8 cellular contexts compared by ENCODE assay signal in the genomic region with DNA sequence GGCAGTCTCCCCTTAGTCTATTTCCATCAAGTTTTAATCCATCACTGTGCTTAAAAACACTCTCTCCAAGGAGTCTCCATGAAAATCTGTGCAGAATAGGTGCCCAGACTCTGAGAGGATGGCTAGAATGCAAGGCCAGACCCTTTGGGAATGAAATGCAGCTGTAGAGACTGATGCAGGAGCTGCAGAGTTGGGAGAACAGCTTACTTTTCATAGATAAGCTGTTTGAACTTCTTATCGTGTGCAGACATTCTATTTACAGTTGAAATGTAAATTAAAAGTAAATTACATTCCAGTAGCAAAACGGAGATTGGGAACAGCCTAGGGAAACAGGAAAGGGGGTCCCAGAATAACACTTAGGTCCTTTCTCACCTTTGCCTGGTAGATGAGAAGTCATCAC.
"Had no signal": no experiment of that assay in that cellular context is flagged by ENCODE, and none has a peak within 500 bp of the region (broad histone marks: within the 10 kb centered on the region; RNA-seq: fewer than 3 reads in every experiment).

No MANE protein-coding gene starts in this region.

- H3K4me3 ChIP-seq: GM12878 had no signal

- ATAC-seq: GM12878 had no signal

- FAIRE-seq: G401.6, GM12878, GM12891, GM12892, GM18507, GM19239 had no signal

- DNase-seq: GDM1, GF-D8 had no signal
